8 cellular contexts compared by ENCODE assay signal in genomic region chr4:87896020-87896621, GRCh38.
DNase-seq lines count a peak whose midpoint lies in the region; ATAC-seq and TF ChIP-seq lines count a peak whose summit lies in the region.

No MANE protein-coding gene starts in this region.

- H3K36me3 Mint-ChIP-seq in activated naive CD8-positive, alpha-beta T cell treated with anti-CD3 and anti-CD28 coated beads for 36 hours, result no peaks in the 10 kb centered on the region

- peak overlapping the region; percentile 40 for H3K27ac Mint-ChIP-seq in activated naive CD8-positive, alpha-beta T cell treated with anti-CD3 and anti-CD28 coated beads for 36 hours

- H3K4me3 ChIP-seq in kidney epithelial cell (ENCODE audit: low read depth, low read length), result no peak overlapping the region

- no peaks in the 10 kb centered on the region for H3K27me3 ChIP-seq in kidney epithelial cell (ENCODE audit: control insufficient read depth, insufficient read depth, low read length)

- ATAC-seq in HG03342 (IDR thresholded peaks at IDR 0.05; ENCODE audit: unreplicated experiment), result no peak
- no peak for ATAC-seq in HG02610 (IDR thresholded peaks at IDR 0.05; ENCODE audit: unreplicated experiment)

- H3K36me3 ChIP-seq in kidney epithelial cell (ENCODE audit: control insufficient read depth, insufficient read depth, low read length), result no peaks in the 10 kb centered on the region

- H3K27me3 Mint-ChIP-seq in activated naive CD8-positive, alpha-beta T cell treated with anti-CD3 and anti-CD28 coated beads for 36 hours, result peaks cover 36% of the 10 kb centered on the region

- no peak for TF ChIP-seq CTCF in kidney epithelial cell (IDR thresholded peaks at IDR 0.05; ENCODE audit: insufficient read depth, low read length, poor library complexity, severe bottlenecking)

- DNase-seq in COLO829 (ENCODE audit: low spot score) (peak; percentile 98), Kasumi-1 (lab: John Stamatoyannopoulos, UW) (peak; percentile 88 to 91), kidney epithelial cell (ENCODE audit: low read depth) (peak; percentile 87), erythroblast (lab: John Stamatoyannopoulos, UW) (no peak), NCI-H1694 (lab: John Stamatoyannopoulos, UW) (no peak)
- DNase-seq in activated naive CD8-positive, alpha-beta T cell treated with anti-CD3 and anti-CD28 coated beads for 36 hours, result peak; percentile 9

- TF ChIP-seq POLR2A in erythroblast (IDR thresholded peaks at IDR 0.05; ENCODE audit: low read length), result no peak

- no peak overlapping the region for H3K4me3 Mint-ChIP-seq in activated naive CD8-positive, alpha-beta T cell treated with anti-CD3 and anti-CD28 coated beads for 36 hours

- peaks cover 16% of the 10 kb centered on the region for H3K4me1 Mint-ChIP-seq in activated naive CD8-positive, alpha-beta T cell treated with anti-CD3 and anti-CD28 coated beads for 36 hours

- H3K9me3 Mint-ChIP-seq in activated naive CD8-positive, alpha-beta T cell treated with anti-CD3 and anti-CD28 coated beads for 36 hours, result peaks cover 9% of the 10 kb centered on the region

Comparison
In these comparisons a context has a peak if more than half of its experiments do, and no peak if none do; other contexts are left out.
1. DNase-seq: peak in COLO829 (single experiment), Kasumi-1 (2 of 2), activated naive CD8-positive, alpha-beta T cell treated with anti-CD3 and anti-CD28 coated beads for 36 hours (single experiment) and kidney epithelial cell (single experiment); none in erythroblast (0 of 2) and NCI-H1694 (single experiment).